ENCODE assay signal across 9 cellular contexts in genomic region chr3:138445654-138446053, GRCh38.
"Had no signal": no experiment of that assay in that cellular context is flagged by ENCODE, and none has a peak within 500 bp of the region (broad histone marks: within the 10 kb centered on the region; RNA-seq: fewer than 3 reads in every experiment).

No MANE protein-coding gene starts in this region.

- H2AFZ ChIP-seq: GM23338 had no signal

- ATAC-seq: GM23338, HCT116 had no signal

- H3K4me2 ChIP-seq: GM23338, KMS-11 had no signal

- H3K27ac ChIP-seq: HL-60, KMS-11 had no signal

- DNase-seq: H7, HFFc6, IMR-90, KBM-7 had no signal

- H3K4me1 ChIP-seq: HAP-1 had no signal

- H3K36me3 ChIP-seq: HAP-1 had no signal

- H3K9ac ChIP-seq: KMS-11 had no signal

- H3K4me3 ChIP-seq: GM23338, HAP-1 had no signal

- H3K9me3 ChIP-seq: HAP-1 had no signal
